Comparison of ENCODE assay signal across 26 cellular contexts in the genomic region with DNA sequence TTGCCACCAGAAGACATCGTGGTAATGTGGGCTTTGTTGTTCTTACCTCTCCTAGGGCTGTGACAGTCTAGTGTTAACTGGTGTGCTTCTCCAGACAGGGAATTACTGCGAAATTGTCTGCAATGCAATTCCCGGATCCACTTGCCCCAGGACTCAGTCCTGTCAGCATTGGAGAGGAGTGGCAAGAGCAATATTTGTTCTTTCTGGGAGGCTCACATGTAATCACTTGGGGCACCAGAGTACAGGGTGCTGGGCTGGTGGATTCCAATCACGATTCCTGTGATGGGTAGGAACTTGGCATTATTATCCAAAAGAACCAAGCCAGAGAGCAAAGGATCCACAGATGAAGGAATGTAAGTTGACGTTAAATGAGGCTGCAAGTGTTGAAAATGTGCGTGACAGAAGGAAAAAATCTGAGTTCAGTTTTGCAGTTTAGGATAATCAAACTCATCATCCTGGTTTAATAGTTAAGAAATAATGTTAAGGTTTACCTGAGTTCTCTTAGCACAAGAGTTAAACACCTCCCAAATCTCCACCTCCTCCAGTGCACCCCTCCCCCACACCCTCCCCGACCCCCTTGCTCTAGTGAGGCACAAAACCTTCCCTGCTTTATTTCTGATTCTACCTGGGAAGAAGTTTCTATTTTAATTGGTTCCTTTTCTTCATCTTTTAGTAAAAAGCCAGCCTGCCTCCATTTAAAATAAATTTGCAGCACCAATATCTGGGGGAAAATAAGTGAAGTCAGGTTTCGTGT.
"Had no signal": no experiment of that assay in that cellular context is flagged by ENCODE, and none has a peak within 500 bp of the region (broad histone marks: within the 10 kb centered on the region; RNA-seq: fewer than 3 reads in every experiment).

No MANE protein-coding gene starts in this region.

- H3K27ac Mint-ChIP-seq: activated CD4-positive, alpha-beta memory T cell treated with anti-CD3 and anti-CD28 coated beads for 36 hours; activated CD8-positive, alpha-beta memory T cell treated with anti-CD3 and anti-CD28 coated beads, Interleukin-2, amount 10 ng/mL, durations not matched to agents 7 days and 5 days; activated naive CD4-positive, alpha-beta T cell treated with anti-CD3 and anti-CD28 coated beads, Interleukin-2, amount 50 U/mL, for 24 hours; activated T-helper 1 cell treated with anti-CD3 and anti-CD28 coated beads, Interleukin-12 subunit alpha, Interleukin-12 subunit beta, Interleukin-2, Interleukin-4 antibody, amounts not matched to agents 30 ng/mL and 10 ng/mL and 1 ng/mL, durations not matched to agents 14 hours and 24 hours and 36 hours; stimulated activated naive B cell treated with anti-CD40 and anti-IgM and Interleukin-4, amounts not matched to agents 10 μg/mL and 1 μg/mL and 100 μg/mL, for 72 hours; T-helper 1 cell treated with Interleukin-12 subunit alpha and Interleukin-12 subunit beta and Interleukin-4 antibody, amounts not matched to agents 30 μg/mL and 1 μg/mL, for 36 hours had no signal

- H3K4me1 Mint-ChIP-seq: activated CD8-positive, alpha-beta memory T cell treated with anti-CD3 and anti-CD28 coated beads, Interleukin-2, amount 10 ng/mL, durations not matched to agents 7 days and 5 days; activated naive CD4-positive, alpha-beta T cell treated with anti-CD3 and anti-CD28 coated beads, Interleukin-2, amount 50 U/mL, for 24 hours; brain; naive B cell; stimulated activated naive B cell treated with anti-CD40 and anti-IgM and Interleukin-4, amounts not matched to agents 10 μg/mL and 1 μg/mL and 100 μg/mL, for 72 hours had no signal

- H3K36me3 Mint-ChIP-seq: activated CD4-positive, alpha-beta memory T cell treated with anti-CD3 and anti-CD28 coated beads for 36 hours; activated naive CD4-positive, alpha-beta T cell treated with anti-CD3 and anti-CD28 coated beads, Interleukin-2, amount 50 U/mL, for 24 hours; naive B cell had no signal

- DNase-seq: activated CD4-positive, alpha-beta memory T cell treated with anti-CD3 and anti-CD28 coated beads for 36 hours; activated CD4-positive, alpha-beta T cell treated with anti-CD3 and anti-CD28 coated beads for 4 hours; activated CD4-positive, CD25-positive, alpha-beta regulatory T cell; activated CD8-positive, alpha-beta memory T cell treated with anti-CD3 and anti-CD28 coated beads, Interleukin-2, amount 10 ng/mL, durations not matched to agents 7 days and 5 days; activated gamma-delta T cell treated with Interleukin-2 at 50 U/mL for 16 hours; activated T-cell treated with anti-CD3 and anti-CD28 coated beads for 4 hours; aorta; caudate nucleus; dermis blood vessel endothelial cell; effector CD8-positive, alpha-beta T cell; head of caudate nucleus; hypothalamus; lower lobe of right lung; mesendoderm; naive B cell; occipital lobe; stimulated activated CD4-positive, alpha-beta T cell treated with anti-CD3 and anti-CD28 coated beads, Interleukin-2, amount 100 ng/mL, for 48 hours; stimulated activated CD8-positive, alpha-beta memory T cell treated with anti-CD3 and anti-CD28 coated beads, Interleukin-4, amount 100 ng/mL, for 48 hours; stimulated activated naive B cell treated with anti-CD40 and anti-IgM and Interleukin-4, amounts not matched to agents 10 μg/mL and 1 μg/mL and 100 μg/mL, for 72 hours; transverse colon had no signal

- H3K27me3 Mint-ChIP-seq: activated CD4-positive, alpha-beta memory T cell treated with anti-CD3 and anti-CD28 coated beads for 36 hours; activated CD8-positive, alpha-beta memory T cell treated with anti-CD3 and anti-CD28 coated beads, Interleukin-2, amount 10 ng/mL, durations not matched to agents 7 days and 5 days; activated naive CD4-positive, alpha-beta T cell treated with anti-CD3 and anti-CD28 coated beads, Interleukin-2, amount 50 U/mL, for 24 hours; brain; naive B cell; stimulated activated naive B cell treated with anti-CD40 and anti-IgM and Interleukin-4, amounts not matched to agents 10 μg/mL and 1 μg/mL and 100 μg/mL, for 72 hours had no signal

- H3K9me3 Mint-ChIP-seq: activated CD4-positive, alpha-beta memory T cell treated with anti-CD3 and anti-CD28 coated beads for 36 hours; activated T-helper 1 cell treated with anti-CD3 and anti-CD28 coated beads, Interleukin-12 subunit alpha, Interleukin-12 subunit beta, Interleukin-2, Interleukin-4 antibody, amounts not matched to agents 30 ng/mL and 10 ng/mL and 1 ng/mL, durations not matched to agents 14 hours and 24 hours and 36 hours; stimulated activated naive B cell treated with anti-CD40 and anti-IgM and Interleukin-4, amounts not matched to agents 10 μg/mL and 1 μg/mL and 100 μg/mL, for 72 hours; T-helper 1 cell treated with Interleukin-12 subunit alpha and Interleukin-12 subunit beta and Interleukin-4 antibody, amounts not matched to agents 30 μg/mL and 1 μg/mL, for 36 hours had no signal

- H3K4me3 ChIP-seq: gastroesophageal sphincter, lower lobe of right lung, transverse colon had no signal

- H3K4me3 Mint-ChIP-seq: activated CD4-positive, alpha-beta memory T cell treated with anti-CD3 and anti-CD28 coated beads for 36 hours; activated CD8-positive, alpha-beta memory T cell treated with anti-CD3 and anti-CD28 coated beads, Interleukin-2, amount 10 ng/mL, durations not matched to agents 7 days and 5 days; activated naive CD4-positive, alpha-beta T cell treated with anti-CD3 and anti-CD28 coated beads, Interleukin-2, amount 50 U/mL, for 24 hours; activated T-helper 1 cell treated with anti-CD3 and anti-CD28 coated beads, Interleukin-12 subunit alpha, Interleukin-12 subunit beta, Interleukin-2, Interleukin-4 antibody, amounts not matched to agents 30 ng/mL and 10 ng/mL and 1 ng/mL, durations not matched to agents 14 hours and 24 hours and 36 hours; brain; naive B cell; stimulated activated naive B cell treated with anti-CD40 and anti-IgM and Interleukin-4, amounts not matched to agents 10 μg/mL and 1 μg/mL and 100 μg/mL, for 72 hours; T-helper 1 cell treated with Interleukin-12 subunit alpha and Interleukin-12 subunit beta and Interleukin-4 antibody, amounts not matched to agents 30 μg/mL and 1 μg/mL, for 36 hours had no signal

- ATAC-seq: activated CD8-positive, alpha-beta memory T cell treated with anti-CD3 and anti-CD28 coated beads, Interleukin-2, amount 10 ng/mL, durations not matched to agents 7 days and 5 days; esophagus mucosa; gastroesophageal sphincter; stimulated activated naive B cell treated with anti-CD40 and anti-IgM and Interleukin-4, amounts not matched to agents 10 μg/mL and 1 μg/mL and 100 μg/mL, for 72 hours had no signal
